9 cellular contexts compared by ENCODE assay signal in genomic region chr7:102390697-102391484, GRCh38. TPM values are rescaled to one million over a fixed set of nuclear protein-coding genes. Genes with fewer than 3 reads are reported as not detected.
DNase-seq lines count a peak whose midpoint lies in the region; ATAC-seq and TF ChIP-seq lines count a peak whose summit lies in the region.
"Had no signal": no experiment of that assay in that cellular context is flagged by ENCODE, and none has a peak within 500 bp of the region (broad histone marks: within the 10 kb centered on the region; RNA-seq: fewer than 3 reads in every experiment).

No MANE protein-coding gene starts in this region.

- no peaks in the 10 kb centered on the region for H3K79me1 ChIP-seq in neuronal stem cell (ENCODE audit: low read depth, low read length)

- H3K27me3 ChIP-seq in Peyer's patch (no peaks in the 10 kb centered on the region), neuronal stem cell (ENCODE audit: control insufficient read depth in 3 of 3, insufficient read depth in 3 of 3, low read depth in 1 of 3, low read length in 3 of 3) (no peaks in the 10 kb centered on the region)

- no peak overlapping the region for H2BK15ac ChIP-seq in neuronal stem cell (ENCODE audit: low read length)

- peak overlapping the region in 1 of 4 donors; percentile 3 for H3K27ac ChIP-seq in Peyer's patch
- H3K27ac ChIP-seq in neuronal stem cell (replicated peaks; ENCODE audit: low read length): no peak overlapping the region

- H3K18ac ChIP-seq in neuronal stem cell (ENCODE audit: low read length): no peak overlapping the region

- H3K36me3 Mint-ChIP-seq in activated T-helper 1 cell treated with anti-CD3 and anti-CD28 coated beads, Interleukin-12 subunit alpha, Interleukin-12 subunit beta, Interleukin-2, Interleukin-4 antibody, amounts not matched to agents 30 ng/mL and 10 ng/mL and 1 ng/mL, durations not matched to agents 14 hours and 24 hours and 36 hours (ENCODE audit: low read depth): peaks cover 19% of the 10 kb centered on the region

- TF ChIP-seq RAD21 in Ishikawa (IDR thresholded peaks at IDR 0.05; ENCODE audit: low read depth): peak; percentile 88

- no peak overlapping the region for H3K9ac ChIP-seq in neuronal stem cell (ENCODE audit: low read depth, low read length, poor library complexity)

- no peak overlapping the region for H3K27ac Mint-ChIP-seq in activated T-helper 1 cell treated with anti-CD3 and anti-CD28 coated beads, Interleukin-12 subunit alpha, Interleukin-12 subunit beta, Interleukin-2, Interleukin-4 antibody, amounts not matched to agents 30 ng/mL and 10 ng/mL and 1 ng/mL, durations not matched to agents 14 hours and 24 hours and 36 hours
- H3K27ac Mint-ChIP-seq: activated naive CD4-positive, alpha-beta T cell treated with anti-CD3 and anti-CD28 coated beads, Interleukin-2, amount 50 U/mL, for 24 hours had no signal

- no peak for TF ChIP-seq EP300 in Ishikawa (IDR thresholded peaks at IDR 0.05; ENCODE audit: borderline replicate concordance)

- no peak overlapping the region for H3K23ac ChIP-seq in neuronal stem cell (ENCODE audit: low read depth, low read length, poor library complexity)

- H4K8ac ChIP-seq in neuronal stem cell (ENCODE audit: low read depth, low read length): no peak overlapping the region

- no peak overlapping the region for H3K4me2 ChIP-seq in neuronal stem cell (ENCODE audit: insufficient read depth, low read length, poor library complexity, severe bottlenecking)

- no peak overlapping the region for H2BK5ac ChIP-seq in neuronal stem cell (ENCODE audit: low read length)

- H3K4me3 Mint-ChIP-seq in activated T-helper 1 cell treated with anti-CD3 and anti-CD28 coated beads, Interleukin-12 subunit alpha, Interleukin-12 subunit beta, Interleukin-2, Interleukin-4 antibody, amounts not matched to agents 30 ng/mL and 10 ng/mL and 1 ng/mL, durations not matched to agents 14 hours and 24 hours and 36 hours: no peak overlapping the region
- H3K4me3 Mint-ChIP-seq: activated naive CD4-positive, alpha-beta T cell treated with anti-CD3 and anti-CD28 coated beads, Interleukin-2, amount 50 U/mL, for 24 hours had no signal

- peaks cover 6% of the 10 kb centered on the region for H3K4me1 Mint-ChIP-seq in activated T-helper 1 cell treated with anti-CD3 and anti-CD28 coated beads, Interleukin-12 subunit alpha, Interleukin-12 subunit beta, Interleukin-2, Interleukin-4 antibody, amounts not matched to agents 30 ng/mL and 10 ng/mL and 1 ng/mL, durations not matched to agents 14 hours and 24 hours and 36 hours (ENCODE audit: low read depth)

- WGBS in neuronal stem cell (ENCODE audit: extremely low coverage in 2 of 2, insufficient read length in 2 of 2, insufficient replicate concordance in 1 of 2), 2 donors: no CpG with 5 or more reads among the region's 12 CpGs

- H3K27me3 Mint-ChIP-seq in activated T-helper 1 cell treated with anti-CD3 and anti-CD28 coated beads, Interleukin-12 subunit alpha, Interleukin-12 subunit beta, Interleukin-2, Interleukin-4 antibody, amounts not matched to agents 30 ng/mL and 10 ng/mL and 1 ng/mL, durations not matched to agents 14 hours and 24 hours and 36 hours (ENCODE audit: insufficient read depth): no peaks in the 10 kb centered on the region
- H3K27me3 Mint-ChIP-seq: activated naive CD4-positive, alpha-beta T cell treated with anti-CD3 and anti-CD28 coated beads, Interleukin-2, amount 50 U/mL, for 24 hours had no signal

- DNase-seq in DMS79 treated with DMSO at 0.1 percent for 48 hours (lab: John Stamatoyannopoulos, UW) (peak; percentile 34), Peyer's patch (peak; percentile 75 to 93 (median 88)), fibroblast of the aortic adventitia (ENCODE audit: low read depth) (peak; percentile 75), neuronal stem cell (ENCODE audit: low spot score) (peak; percentile 84), stromal cell of bone marrow (ENCODE audit: low read depth) (peak; percentile 52)
- peak; percentile 57 for DNase-seq in activated T-helper 1 cell treated with anti-CD3 and anti-CD28 coated beads, Interleukin-12 subunit alpha, Interleukin-12 subunit beta, Interleukin-2, Interleukin-4 antibody, amounts not matched to agents 30 ng/mL and 10 ng/mL and 1 ng/mL, durations not matched to agents 14 hours and 24 hours and 36 hours (ENCODE audit: low spot score)

- intact Hi-C loops in activated T-helper 1 cell treated with anti-CD3 and anti-CD28 coated beads, Interleukin-12 subunit alpha, Interleukin-12 subunit beta, Interleukin-2, Interleukin-4 antibody, amounts not matched to agents 30 ng/mL and 10 ng/mL and 1 ng/mL, durations not matched to agents 14 hours and 24 hours and 36 hours (cut with micrococcal nuclease): loop anchor here (1.0 kb wide), 1 partner anchor 112 kb away; no protein-coding TSS in a partner anchor

- no peak overlapping the region for H3K14ac ChIP-seq in neuronal stem cell (ENCODE audit: low read length)

- no peak overlapping the region for H3K4ac ChIP-seq in neuronal stem cell (ENCODE audit: low read length)

- ATAC-seq in HG03469 (IDR thresholded peaks at IDR 0.05; ENCODE audit: unreplicated experiment): no peak

- H3K9me3 ChIP-seq in Peyer's patch (no peaks in the 10 kb centered on the region), neuronal stem cell (replicated peaks in 1 of 2; ENCODE audit: control insufficient read depth in 2 of 2, insufficient read depth in 1 of 2, low read depth in 1 of 2, low read length in 2 of 2) (no peaks in the 10 kb centered on the region)

- TF ChIP-seq CTCF in Peyer's patch (IDR thresholded peaks at IDR 0.05) (peak; percentile 74 to 94 (median 92)), fibroblast of the aortic adventitia (IDR thresholded peaks at IDR 0.05; ENCODE audit: insufficient read depth, low read length) (peak; percentile 89)

- no peak overlapping the region for H2AK5ac ChIP-seq in neuronal stem cell (ENCODE audit: low read depth, low read length)

- H3K36me3 ChIP-seq in Peyer's patch (peaks cover 0 to 16% (median 0%) of the 10 kb centered on the region in 3 donors), neuronal stem cell (replicated peaks in 1 of 2; ENCODE audit: control insufficient read depth in 2 of 2, insufficient read depth in 2 of 2, low read length in 2 of 2) (peaks cover 13 to 58% of the 10 kb centered on the region in 2 donors)

- no peak for TF ChIP-seq POLR2A in Peyer's patch (IDR thresholded peaks at IDR 0.05)

- no peak overlapping the region for H4K91ac ChIP-seq in neuronal stem cell (ENCODE audit: low read depth, low read length, poor library complexity)

- no peak overlapping the region for H3K4me3 ChIP-seq in Peyer's patch
- H3K4me3 ChIP-seq in fibroblast of the aortic adventitia (ENCODE audit: low read depth, low read length): no peak overlapping the region
- H3K4me3 ChIP-seq in neuronal stem cell (ENCODE audit: low read length in 2 of 2): no peak overlapping the region

- no peak overlapping the region for H2AFZ ChIP-seq in neuronal stem cell (ENCODE audit: low read length)

- H2BK12ac ChIP-seq in neuronal stem cell (ENCODE audit: low read length): no peak overlapping the region

- H3K4me1 ChIP-seq in Peyer's patch (no peaks in the 10 kb centered on the region), neuronal stem cell (ENCODE audit: control insufficient read depth in 2 of 2, insufficient read depth in 1 of 2, low read depth in 1 of 2, low read length in 2 of 2) (no peaks in the 10 kb centered on the region)

- H2BK120ac ChIP-seq in neuronal stem cell (ENCODE audit: low read depth, low read length): no peak overlapping the region

- H3K9me3 Mint-ChIP-seq in activated T-helper 1 cell treated with anti-CD3 and anti-CD28 coated beads, Interleukin-12 subunit alpha, Interleukin-12 subunit beta, Interleukin-2, Interleukin-4 antibody, amounts not matched to agents 30 ng/mL and 10 ng/mL and 1 ng/mL, durations not matched to agents 14 hours and 24 hours and 36 hours: no peaks in the 10 kb centered on the region
- H3K9me3 Mint-ChIP-seq: activated naive CD4-positive, alpha-beta T cell treated with anti-CD3 and anti-CD28 coated beads, Interleukin-2, amount 50 U/mL, for 24 hours had no signal

TF ChIP-seq in Ishikawa, 13 proteins besides CTCF, POLR2A, EP300 and RAD21 (continues in another document):
- TF ChIP-seq EGR1 (IDR thresholded peaks at IDR 0.05) (no peak), ZBTB7A (IDR thresholded peaks at IDR 0.05; ENCODE audit: low read depth) (no peak)

RNA-seq across cellular contexts. Expression of gene PRKRIP1, which starts 5.3 kb away (rescaled TPM):
- total RNA-seq in Peyer's patch (10 to 100 TPM; 20.7 to 63.5 (median 38.2) TPM), fibroblast of the aortic adventitia (ENCODE audit: low replicate concordance) (12.4 and 49.6 TPM in 2 replicates)
- 25.7 and 28.3 TPM in 2 replicates for total RNA-seq in activated T-helper 1 cell treated with anti-CD3 and anti-CD28 coated beads, Interleukin-12 subunit alpha, Interleukin-12 subunit beta, Interleukin-2, Interleukin-4 antibody, amounts not matched to agents 30 ng/mL and 10 ng/mL and 1 ng/mL, durations not matched to agents 14 hours and 24 hours and 36 hours
- 23.3 TPM for polyA plus RNA-seq in neuronal stem cell (2013, experiment 1 of 2)
- 21.4 TPM for polyA plus RNA-seq in neuronal stem cell (2013, experiment 2 of 2)

RNA-seq across cellular contexts. Expression of gene SPDYE6, which starts 34.6 kb away (rescaled TPM):
- not detected for total RNA-seq in Peyer's patch
- total RNA-seq in activated T-helper 1 cell treated with anti-CD3 and anti-CD28 coated beads, Interleukin-12 subunit alpha, Interleukin-12 subunit beta, Interleukin-2, Interleukin-4 antibody, amounts not matched to agents 30 ng/mL and 10 ng/mL and 1 ng/mL, durations not matched to agents 14 hours and 24 hours and 36 hours: not detected in 2 replicates
- not detected in 2 replicates for total RNA-seq in fibroblast of the aortic adventitia (ENCODE audit: low replicate concordance)
- polyA plus RNA-seq in neuronal stem cell (2013, experiment 1 of 2): not detected
- polyA plus RNA-seq in neuronal stem cell (2013, experiment 2 of 2): not detected

RNA-seq across cellular contexts. Expression of gene ORAI2, which starts 42.5 kb away (rescaled TPM):
- total RNA-seq in Peyer's patch (10 to 100 TPM in 1 of 4 donors, 1 to 10 TPM in 3; 2.1 to 39.6 (median 4.2) TPM), fibroblast of the aortic adventitia (ENCODE audit: low replicate concordance) (31.8 and 44.1 TPM in 2 replicates)
- 55.2 and 59.9 TPM in 2 replicates for total RNA-seq in activated T-helper 1 cell treated with anti-CD3 and anti-CD28 coated beads, Interleukin-12 subunit alpha, Interleukin-12 subunit beta, Interleukin-2, Interleukin-4 antibody, amounts not matched to agents 30 ng/mL and 10 ng/mL and 1 ng/mL, durations not matched to agents 14 hours and 24 hours and 36 hours
- 31.9 TPM for polyA plus RNA-seq in neuronal stem cell (2013, experiment 1 of 2)
- 32.2 TPM for polyA plus RNA-seq in neuronal stem cell (2013, experiment 2 of 2)

Comparison
In these comparisons a context has a peak if more than half of its experiments do, and no peak if none do; other contexts are left out.
1. DNase-seq: peak in every context shown above with its lines; median percentile 88 in Peyer's patch; 84 in neuronal stem cell; 75 in fibroblast of the aortic adventitia; 57 in activated T-helper 1 cell treated with anti-CD3 and anti-CD28 coated beads, Interleukin-12 subunit alpha, Interleukin-12 subunit beta, Interleukin-2, Interleukin-4 antibody, amounts not matched to agents 30 ng/mL and 10 ng/mL and 1 ng/mL, durations not matched to agents 14 hours and 24 hours and 36 hours; 52 in stromal cell of bone marrow; 34 in DMS79 treated with DMSO at 0.1 percent for 48 hours.